In the genomic region with DNA sequence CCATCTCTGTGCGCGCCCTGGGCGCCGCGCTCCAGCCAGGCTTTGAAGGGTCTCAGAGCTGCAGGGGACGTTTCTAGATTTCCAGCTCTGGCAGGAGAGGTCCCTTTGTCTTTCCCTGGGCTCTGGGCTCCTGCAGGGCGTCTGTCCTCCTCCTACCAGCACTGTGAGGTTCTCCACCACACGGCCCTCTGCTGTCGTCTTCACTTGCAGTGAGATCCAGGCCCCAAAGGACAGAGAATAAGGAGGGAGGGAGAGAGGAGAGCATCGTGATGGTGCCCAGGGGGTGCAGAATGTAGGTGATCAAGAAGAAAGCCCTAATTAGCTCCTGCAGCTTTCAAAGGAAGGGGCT, we compare ENCODE assay signal across 20 cellular contexts. TPM values are rescaled to one million over a fixed set of nuclear protein-coding genes. Genes with fewer than 3 reads are reported as not detected.
DNase-seq lines count a peak whose midpoint lies in the region; ATAC-seq and TF ChIP-seq lines count a peak whose summit lies in the region.
"Had no signal": no experiment of that assay in that cellular context is flagged by ENCODE, and none has a peak within 500 bp of the region (broad histone marks: within the 10 kb centered on the region; RNA-seq: fewer than 3 reads in every experiment).

No MANE protein-coding gene starts in this region.

- DNase-seq in GM23338 (ENCODE audit: low spot score) = no peak
- DNase-seq in activated T-helper 1 cell treated with anti-CD3 and anti-CD28 coated beads, Interleukin-12 subunit alpha, Interleukin-12 subunit beta, Interleukin-2, Interleukin-4 antibody, amounts not matched to agents 30 ng/mL and 10 ng/mL and 1 ng/mL, durations not matched to agents 14 hours and 24 hours and 36 hours (ENCODE audit: low spot score) = no peak
- DNase-seq in activated CD4-positive, alpha-beta T cell treated with anti-CD3 and anti-CD28 coated beads for 1 hour = no peak
- DNase-seq: activated T-cell treated with anti-CD3 and anti-CD28 coated beads, Interleukin-2, amount 50 U/mL, for 72 hours; hypothalamus; NCI-H2029; NCI-H82; stimulated activated CD4-positive, alpha-beta T cell treated with anti-CD3 and anti-CD28 coated beads, Interleukin-4, amount 100 ng/mL, for 24 hours; stimulated activated naive CD8-positive, alpha-beta T cell treated with anti-CD3 and anti-CD28 coated beads, Interleukin-15, amount 100 ng/mL, for 72 hours had no signal

- intact Hi-C loops in activated T-helper 1 cell treated with anti-CD3 and anti-CD28 coated beads, Interleukin-12 subunit alpha, Interleukin-12 subunit beta, Interleukin-2, Interleukin-4 antibody, amounts not matched to agents 30 ng/mL and 10 ng/mL and 1 ng/mL, durations not matched to agents 14 hours and 24 hours and 36 hours (cut with micrococcal nuclease) = no loop called here

- ATAC-seq in GM23338 (peak; percentile 3; the same call in 2 of the 3 replicates), HG03196 (IDR thresholded peaks at IDR 0.05; ENCODE audit: unreplicated experiment) (no peak), HG03342 (IDR thresholded peaks at IDR 0.05; ENCODE audit: unreplicated experiment) (no peak), GM21447 (IDR thresholded peaks at IDR 0.05; ENCODE audit: unreplicated experiment) (no peak)
- ATAC-seq: activated CD4-positive, CD25-positive, alpha-beta regulatory T cell treated with anti-CD3 and anti-CD28 coated beads, Interleukin-2, amount 50 U/mL, for 24 hours; activated T-cell treated with anti-CD3 and anti-CD28 coated beads, Interleukin-2, amount 50 U/mL, for 72 hours; stimulated activated naive CD8-positive, alpha-beta T cell treated with anti-CD3 and anti-CD28 coated beads, Interleukin-15, amount 100 ng/mL, for 72 hours had no signal

- no peaks in the 10 kb centered on the region; the same call in 2 of the 3 replicates for H3K9me3 Mint-ChIP-seq in GM23338
- no peaks in the 10 kb centered on the region for H3K9me3 Mint-ChIP-seq in activated T-helper 1 cell treated with anti-CD3 and anti-CD28 coated beads, Interleukin-12 subunit alpha, Interleukin-12 subunit beta, Interleukin-2, Interleukin-4 antibody, amounts not matched to agents 30 ng/mL and 10 ng/mL and 1 ng/mL, durations not matched to agents 14 hours and 24 hours and 36 hours
- no peaks in the 10 kb centered on the region for H3K9me3 Mint-ChIP-seq in nephron
- H3K9me3 Mint-ChIP-seq: activated T-cell treated with anti-CD3 and anti-CD28 coated beads, Interleukin-2, amount 50 U/mL, for 72 hours; stimulated activated naive CD8-positive, alpha-beta T cell treated with anti-CD3 and anti-CD28 coated beads, Interleukin-15, amount 100 ng/mL, for 72 hours had no signal

- peak overlapping the region; percentile 67 for H3K4me2 ChIP-seq in GM23338

- no peak overlapping the region for H3K27ac ChIP-seq in ACC112 (ENCODE audit: low read depth, low read length)
- no peak overlapping the region for H3K27ac ChIP-seq in GM23338 (ENCODE audit: low read depth)
- H3K27ac ChIP-seq: cardiac muscle cell had no signal

- peaks cover 16% of the 10 kb centered on the region for H3F3A ChIP-seq in GM23338 (replicated peaks; ENCODE audit: low read depth)

- H3K4me3 Mint-ChIP-seq in GM23338 = peak overlapping the region; percentile 4; the same call in 1 of the 3 replicates
- H3K4me3 Mint-ChIP-seq in activated T-helper 1 cell treated with anti-CD3 and anti-CD28 coated beads, Interleukin-12 subunit alpha, Interleukin-12 subunit beta, Interleukin-2, Interleukin-4 antibody, amounts not matched to agents 30 ng/mL and 10 ng/mL and 1 ng/mL, durations not matched to agents 14 hours and 24 hours and 36 hours = peak overlapping the region; percentile 26
- H3K4me3 Mint-ChIP-seq in nephron = peak overlapping the region; percentile 59 to 75 (median 62)
- H3K4me3 Mint-ChIP-seq: activated T-cell treated with anti-CD3 and anti-CD28 coated beads, Interleukin-2, amount 50 U/mL, for 72 hours; stimulated activated naive CD8-positive, alpha-beta T cell treated with anti-CD3 and anti-CD28 coated beads, Interleukin-15, amount 100 ng/mL, for 72 hours had no signal

- no peak overlapping the region for H3K27ac Mint-ChIP-seq in GM23338
- H3K27ac Mint-ChIP-seq in activated T-helper 1 cell treated with anti-CD3 and anti-CD28 coated beads, Interleukin-12 subunit alpha, Interleukin-12 subunit beta, Interleukin-2, Interleukin-4 antibody, amounts not matched to agents 30 ng/mL and 10 ng/mL and 1 ng/mL, durations not matched to agents 14 hours and 24 hours and 36 hours = no peak overlapping the region
- peak overlapping the region in 2 of 3 experiments; percentile 58 to 88 for H3K27ac Mint-ChIP-seq in nephron
- H3K27ac Mint-ChIP-seq: activated T-cell treated with anti-CD3 and anti-CD28 coated beads, Interleukin-2, amount 50 U/mL, for 72 hours had no signal

- H2AFZ ChIP-seq in ACC112 (ENCODE audit: low read length, unreplicated experiment) (no peak overlapping the region), GM23338 (peak overlapping the region; percentile 52; the same call in 1 of the 2 replicates)

- peaks cover 17% of the 10 kb centered on the region for H3K27me3 Mint-ChIP-seq in GM23338 (ENCODE audit: insufficient read depth, low read depth, poor library complexity)
- H3K27me3 Mint-ChIP-seq in activated T-helper 1 cell treated with anti-CD3 and anti-CD28 coated beads, Interleukin-12 subunit alpha, Interleukin-12 subunit beta, Interleukin-2, Interleukin-4 antibody, amounts not matched to agents 30 ng/mL and 10 ng/mL and 1 ng/mL, durations not matched to agents 14 hours and 24 hours and 36 hours (ENCODE audit: insufficient read depth) = peaks cover 9% of the 10 kb centered on the region
- peaks cover 15% of the 10 kb centered on the region for H3K27me3 Mint-ChIP-seq in nephron (ENCODE audit: low read depth)
- H3K27me3 Mint-ChIP-seq: stimulated activated naive CD8-positive, alpha-beta T cell treated with anti-CD3 and anti-CD28 coated beads, Interleukin-15, amount 100 ng/mL, for 72 hours had no signal

- no peaks in the 10 kb centered on the region; the same call in 2 of the 3 replicates for H3K36me3 Mint-ChIP-seq in GM23338 (ENCODE audit: low read depth)
- H3K36me3 Mint-ChIP-seq in activated T-helper 1 cell treated with anti-CD3 and anti-CD28 coated beads, Interleukin-12 subunit alpha, Interleukin-12 subunit beta, Interleukin-2, Interleukin-4 antibody, amounts not matched to agents 30 ng/mL and 10 ng/mL and 1 ng/mL, durations not matched to agents 14 hours and 24 hours and 36 hours (ENCODE audit: low read depth) = peaks cover 2% of the 10 kb centered on the region
- no peaks in the 10 kb centered on the region for H3K36me3 Mint-ChIP-seq in nephron (ENCODE audit: low read depth)
- H3K36me3 Mint-ChIP-seq: CD14-positive monocyte had no signal

- 0 out of 2 replicates have a peak overlapping the region, but pooled peaks have one; percentile 29 for H3K4me3 ChIP-seq in ACC112 (ENCODE audit: low read depth, low read length)
- no peak overlapping the region for H3K4me3 ChIP-seq in GM23338
- H3K4me3 ChIP-seq: cardiac muscle cell had no signal

- H3K79me2 ChIP-seq in ACC112 (ENCODE audit: control insufficient read depth, insufficient read depth, low read length, unreplicated experiment) (peaks cover 8% of the 10 kb centered on the region), GM23338 (replicated peaks; ENCODE audit: insufficient read depth) (peaks cover 11% of the 10 kb centered on the region)

- H3K4me1 Mint-ChIP-seq in GM23338 (peaks cover 36% of the 10 kb centered on the region), nephron (peaks cover 19% of the 10 kb centered on the region)
- H3K4me1 Mint-ChIP-seq in activated T-helper 1 cell treated with anti-CD3 and anti-CD28 coated beads, Interleukin-12 subunit alpha, Interleukin-12 subunit beta, Interleukin-2, Interleukin-4 antibody, amounts not matched to agents 30 ng/mL and 10 ng/mL and 1 ng/mL, durations not matched to agents 14 hours and 24 hours and 36 hours (ENCODE audit: low read depth) = peaks cover 21% of the 10 kb centered on the region

- no peaks in the 10 kb centered on the region for H4K20me1 ChIP-seq in GM23338 (replicated peaks; ENCODE audit: insufficient read depth)

- no peaks in the 10 kb centered on the region for H3K36me3 ChIP-seq in ACC112 (ENCODE audit: insufficient read depth, low read length)
- H3K36me3 ChIP-seq in GM23338 (ENCODE audit: insufficient read depth) = no peaks in the 10 kb centered on the region
- H3K36me3 ChIP-seq: cardiac muscle cell had no signal

- H3K4me1 ChIP-seq in ACC112 (ENCODE audit: control insufficient read depth, insufficient read depth, low read length, unreplicated experiment) = peaks cover 21% of the 10 kb centered on the region
- H3K4me1 ChIP-seq in GM23338 (ENCODE audit: insufficient read depth) = peaks cover 11% of the 10 kb centered on the region

- TF ChIP-seq CTCF in GM23338 (conservative IDR thresholded peaks at IDR 0.05; ENCODE audit: low read depth in 2 of 2) (no peak), nephron (IDR thresholded peaks at IDR 0.05; ENCODE audit: unreplicated experiment in 3 of 3) (no peak)

- no peaks in the 10 kb centered on the region for H3K9me2 ChIP-seq in GM23338 (ENCODE audit: insufficient read depth)

- H3K27me3 ChIP-seq in ACC112 (ENCODE audit: insufficient read depth, low read length) (no peaks in the 10 kb centered on the region), GM23338 (ENCODE audit: insufficient read depth) (no peaks in the 10 kb centered on the region)
- H3K27me3 ChIP-seq: cardiac muscle cell had no signal

TF ChIP-seq in GM23338, 12 proteins besides CTCF, POLR2A, EP300 and RAD21:
- no peak for TF ChIP-seq POLR2AphosphoS5 (IDR thresholded peaks at IDR 0.05; ENCODE audit: low read depth)
- no peak for TF ChIP-seq CREB1 (CRISPR knock-in tag; IDR thresholded peaks at IDR 0.05; ENCODE audit: low read depth)
- no peak for TF ChIP-seq JUNB (IDR thresholded peaks at IDR 0.05; ENCODE audit: unreplicated experiment)
- TF ChIP-seq ZNF331 (CRISPR knock-in tag; IDR thresholded peaks at IDR 0.05; ENCODE audit: low read depth) = no peak

RNA-seq across cellular contexts. Expression of a gene that starts 4.1 kb away (rescaled TPM):
- 138 and 147 TPM in 2 replicates for total RNA-seq in GM23338 (2014; rRNA removed; shearing (Covaris generic))
- polyA plus RNA-seq in GM23338 (2016; fragmentation: Nextera tagmentation; extraction: Ambion mirVana) = 65.4 and 78.6 TPM in 2 replicates
- 382 and 398 TPM in 2 replicates for total RNA-seq in activated T-helper 1 cell treated with anti-CD3 and anti-CD28 coated beads, Interleukin-12 subunit alpha, Interleukin-12 subunit beta, Interleukin-2, Interleukin-4 antibody, amounts not matched to agents 30 ng/mL and 10 ng/mL and 1 ng/mL, durations not matched to agents 14 hours and 24 hours and 36 hours

RNA-seq across cellular contexts. Expression of a gene that starts 20.0 kb away (rescaled TPM):
- 0.82 and 0.87 TPM in 2 replicates for total RNA-seq in GM23338 (2014; rRNA removed; shearing (Covaris generic))
- polyA plus RNA-seq in GM23338 (2016; fragmentation: Nextera tagmentation; extraction: Ambion mirVana) = 0.42 TPM in 1 of 2 replicates, not detected in the other
- 0.36 and 0.51 TPM in 2 replicates for total RNA-seq in activated T-helper 1 cell treated with anti-CD3 and anti-CD28 coated beads, Interleukin-12 subunit alpha, Interleukin-12 subunit beta, Interleukin-2, Interleukin-4 antibody, amounts not matched to agents 30 ng/mL and 10 ng/mL and 1 ng/mL, durations not matched to agents 14 hours and 24 hours and 36 hours
- total RNA-seq: epithelial cell of proximal tubule, pulmonary artery endothelial cell had no signal
- polyA plus RNA-seq: CD14-positive monocyte had no signal

RNA-seq across cellular contexts. Expression of a gene that starts 24.1 kb away (rescaled TPM):
- total RNA-seq in GM23338 (2014; rRNA removed; shearing (Covaris generic)) = 13.4 and 19.5 TPM in 2 replicates
- 22.0 and 25.0 TPM in 2 replicates for polyA plus RNA-seq in GM23338 (2016; fragmentation: Nextera tagmentation; extraction: Ambion mirVana)
- total RNA-seq in activated T-helper 1 cell treated with anti-CD3 and anti-CD28 coated beads, Interleukin-12 subunit alpha, Interleukin-12 subunit beta, Interleukin-2, Interleukin-4 antibody, amounts not matched to agents 30 ng/mL and 10 ng/mL and 1 ng/mL, durations not matched to agents 14 hours and 24 hours and 36 hours = 0.99 and 1.5 TPM in 2 replicates
- total RNA-seq: SK-MEL-5 had no signal
- polyA plus RNA-seq: CD14-positive monocyte had no signal

Comparison
In these comparisons a context has a peak if more than half of its experiments do, and no peak if none do; other contexts are left out.
1. H3K27ac Mint-ChIP-seq: peak in nephron (2 of 3); none in GM23338 (single experiment) and activated T-helper 1 cell treated with anti-CD3 and anti-CD28 coated beads, Interleukin-12 subunit alpha, Interleukin-12 subunit beta, Interleukin-2, Interleukin-4 antibody, amounts not matched to agents 30 ng/mL and 10 ng/mL and 1 ng/mL, durations not matched to agents 14 hours and 24 hours and 36 hours (single experiment).
2. H3K4me3 Mint-ChIP-seq: peak in every context shown above with its lines; median percentile 62 in nephron; 26 in activated T-helper 1 cell treated with anti-CD3 and anti-CD28 coated beads, Interleukin-12 subunit alpha, Interleukin-12 subunit beta, Interleukin-2, Interleukin-4 antibody, amounts not matched to agents 30 ng/mL and 10 ng/mL and 1 ng/mL, durations not matched to agents 14 hours and 24 hours and 36 hours; 4 in GM23338.